In the genomic region with DNA sequence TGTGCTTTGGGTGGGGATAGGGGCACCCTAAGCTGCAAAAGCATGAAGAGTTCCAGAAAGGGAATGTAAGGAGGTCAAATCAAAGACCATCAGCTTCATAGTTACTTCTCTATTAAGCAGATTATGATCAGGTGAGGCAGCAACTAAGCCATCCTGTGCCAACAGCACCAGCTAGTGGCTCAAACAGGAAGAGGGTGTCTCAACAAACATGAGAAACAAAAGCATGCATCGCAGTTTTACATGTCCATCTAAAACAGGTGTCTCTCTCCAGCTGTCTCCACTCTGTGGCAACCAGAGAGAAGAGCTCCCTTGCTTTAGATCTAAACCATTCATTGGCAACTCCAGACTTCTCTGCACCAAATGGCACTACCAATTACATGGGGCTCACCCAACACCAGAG, we compare ENCODE assay signal across 12 cellular contexts. TPM values are rescaled to one million over a fixed set of nuclear protein-coding genes. Genes with fewer than 3 reads are reported as not detected.
DNase-seq lines count a peak whose midpoint lies in the region; ATAC-seq and TF ChIP-seq lines count a peak whose summit lies in the region.
"Had no signal": no experiment of that assay in that cellular context is flagged by ENCODE, and none has a peak within 500 bp of the region (broad histone marks: within the 10 kb centered on the region; RNA-seq: fewer than 3 reads in every experiment).

No MANE protein-coding gene starts in this region.

- no peak overlapping the region for H3K27ac Mint-ChIP-seq in activated naive CD4-positive, alpha-beta T cell treated with anti-CD3 and anti-CD28 coated beads, Interleukin-2, amount 10 ng/mL, durations not matched to agents 7 days and 5 days

- H3K4me3 ChIP-seq in esophagus squamous epithelium (no peak overlapping the region), stomach (no peak overlapping the region)

- DNase-seq in activated naive CD4-positive, alpha-beta T cell treated with anti-CD3 and anti-CD28 coated beads, Interleukin-2, amount 10 ng/mL, durations not matched to agents 7 days and 5 days = peak; percentile 43
- no peak for DNase-seq in activated naive CD4-positive, alpha-beta T cell (lab: John Stamatoyannopoulos, UW)
- DNase-seq in RKO (ENCODE audit: low spot score) (peak; percentile 18), esophagus squamous epithelium (lab: John Stamatoyannopoulos, UW) (no peak), stomach (no peak)
- no peak for DNase-seq in stimulated activated CD4-positive, alpha-beta T cell treated with anti-CD3 and anti-CD28 coated beads, Interleukin-15, amount 100 ng/mL, for 24 hours
- DNase-seq: activated effector memory CD4-positive, alpha-beta T cell treated with anti-CD3 and anti-CD28 coated beads, Interleukin-2, amount 50 U/mL, for 16 hours; COR-L47; glutamatergic neuron; NCI-H1105 treated with DMSO at 0.1 percent for 48 hours had no signal

- H3K36me3 Mint-ChIP-seq in activated naive CD4-positive, alpha-beta T cell treated with anti-CD3 and anti-CD28 coated beads, Interleukin-2, amount 10 ng/mL, durations not matched to agents 7 days and 5 days = peaks cover 31% of the 10 kb centered on the region

- no peak overlapping the region for H3K4me3 Mint-ChIP-seq in activated naive CD4-positive, alpha-beta T cell treated with anti-CD3 and anti-CD28 coated beads, Interleukin-2, amount 10 ng/mL, durations not matched to agents 7 days and 5 days

- H3K27ac ChIP-seq in esophagus squamous epithelium (peak overlapping the region in 3 of 4 donors; percentile 13 to 79 (median 71)), stomach (peak overlapping the region in 4 of 5 donors; percentile 27 to 91 (median 82))

- WGBS in esophagus squamous epithelium, 2 donors = 42 to 92% methylated on average over 1 of the region's 1 CpG
- WGBS in stomach, 5 donors = 94 to 100% (median 94%) methylated on average over 1 of the region's 1 CpG

- TF ChIP-seq POLR2A in esophagus squamous epithelium (IDR thresholded peaks at IDR 0.05) = no peak
- no peak for TF ChIP-seq POLR2A in stomach (IDR thresholded peaks at IDR 0.05)
- TF ChIP-seq POLR2A in GM18505 (IDR thresholded peaks at IDR 0.05; ENCODE audit: borderline replicate concordance, extremely low read depth, insufficient read depth, insufficient read length) = no peak

- no peak for TF ChIP-seq EP300 in stomach (IDR thresholded peaks at IDR 0.05)

- intact Hi-C loops in esophagus squamous epithelium (cut with DNase I) = no loop called here
- intact Hi-C loops in stomach (cut with DNase I; ENCODE audit: low total_unique reads) = no loop called here

- H3K4me1 ChIP-seq in esophagus squamous epithelium (peaks cover 6 to 73% (median 18%) of the 10 kb centered on the region in 3 donors), stomach (peaks cover 37 to 86% (median 64%) of the 10 kb centered on the region in 4 donors)

- ATAC-seq in HG03571 (IDR thresholded peaks at IDR 0.05; ENCODE audit: unreplicated experiment) (no peak), GM18505 (IDR thresholded peaks at IDR 0.05; ENCODE audit: unreplicated experiment) (no peak)

- no peaks in the 10 kb centered on the region for H3K27me3 Mint-ChIP-seq in activated naive CD4-positive, alpha-beta T cell treated with anti-CD3 and anti-CD28 coated beads, Interleukin-2, amount 10 ng/mL, durations not matched to agents 7 days and 5 days

- TF ChIP-seq CTCF in esophagus squamous epithelium (IDR thresholded peaks at IDR 0.05) (peak in 3 of 6 experiments; percentile 6 to 46 (median 25)), stomach (IDR thresholded peaks at IDR 0.05) (no peak)

- H3K36me3 ChIP-seq in esophagus squamous epithelium (peaks cover 0 to 46% (median 0%) of the 10 kb centered on the region in 3 donors), stomach (peaks cover 16 to 31% (median 19%) of the 10 kb centered on the region in 4 donors)

- CTCF ChIA-PET in activated naive CD4-positive, alpha-beta T cell treated with anti-CD3 and anti-CD28 coated beads, Interleukin-2, amount 10 ng/mL, durations not matched to agents 7 days and 5 days (lab: Charles Lee) = interaction anchor here (0.9 to 7.9 kb wide), 5 partner anchors 10 to 51 kb away, joined by 3 to 65 read pairs (median 3); no protein-coding TSS in a partner anchor

- no peaks in the 10 kb centered on the region for H3K27me3 ChIP-seq in esophagus squamous epithelium
- no peaks in the 10 kb centered on the region for H3K27me3 ChIP-seq in stomach

- H3K4me1 Mint-ChIP-seq in activated naive CD4-positive, alpha-beta T cell treated with anti-CD3 and anti-CD28 coated beads, Interleukin-2, amount 10 ng/mL, durations not matched to agents 7 days and 5 days = peaks cover 49% of the 10 kb centered on the region

- peaks cover 26% of the 10 kb centered on the region for H3K9me3 Mint-ChIP-seq in activated naive CD4-positive, alpha-beta T cell treated with anti-CD3 and anti-CD28 coated beads, Interleukin-2, amount 10 ng/mL, durations not matched to agents 7 days and 5 days

- H3K9me3 ChIP-seq in esophagus squamous epithelium (peaks cover 0 to 7% (median 0%) of the 10 kb centered on the region in 3 donors), stomach (peaks cover 0 to 7% (median 3%) of the 10 kb centered on the region in 4 donors)

RNA-seq across cellular contexts. Expression of gene ACTN1, which starts 52.9 kb away (rescaled TPM):
- total RNA-seq in esophagus squamous epithelium = 100 to 1,000 TPM; 118 to 145 (median 131) TPM
- total RNA-seq in stomach = 100 to 1,000 TPM; 191 to 504 (median 237) TPM
- 10 to 100 TPM; 25.7 to 87.7 (median 43.6) TPM for polyA plus RNA-seq in stomach

Comparison
In these comparisons a context has a peak if more than half of its experiments do, and no peak if none do; other contexts are left out.
1. DNase-seq: peak in activated naive CD4-positive, alpha-beta T cell treated with anti-CD3 and anti-CD28 coated beads, Interleukin-2, amount 10 ng/mL, durations not matched to agents 7 days and 5 days (single experiment) and RKO (single experiment); none in activated naive CD4-positive, alpha-beta T cell (0 of 4), esophagus squamous epithelium (single experiment), stomach (single experiment) and stimulated activated CD4-positive, alpha-beta T cell treated with anti-CD3 and anti-CD28 coated beads, Interleukin-15, amount 100 ng/mL, for 24 hours (single experiment).